8 cellular contexts compared by ENCODE assay signal in genomic region chr2:96022701-96023522, GRCh38. TPM values are rescaled to one million over a fixed set of nuclear protein-coding genes. Genes with fewer than 3 reads are reported as not detected.
DNase-seq lines count a peak whose midpoint lies in the region; ATAC-seq and TF ChIP-seq lines count a peak whose summit lies in the region.
"Not testable (repeated sequence)": the region's sequence is repeated elsewhere in the genome, so short reads cannot be mapped to it uniquely, and the experiment has no call there.

No MANE protein-coding gene starts in this region.

- H3K27me3 Mint-ChIP-seq in immature natural killer cell (ENCODE audit: low read depth in 3 of 3), result not testable (repeated sequence)

- H3K4me3 ChIP-seq in choroid plexus epithelial cell (ENCODE audit: low read depth, low read length); retinal pigment epithelial cell (ENCODE audit: low read length); thoracic aorta: not testable (repeated sequence)

- not testable (repeated sequence) for H3K9me3 Mint-ChIP-seq in immature natural killer cell

- TF ChIP-seq CTCF in choroid plexus epithelial cell (conservative IDR thresholded peaks at IDR 0.05; ENCODE audit: low read depth, low read length), result peak; percentile 80
- peak; percentile 77 for TF ChIP-seq CTCF in retinal pigment epithelial cell (conservative IDR thresholded peaks at IDR 0.05; ENCODE audit: low read depth, low read length)
- peak; percentile 71 for TF ChIP-seq CTCF in thoracic aorta (IDR thresholded peaks at IDR 0.05)

- peak; percentile 70 for ATAC-seq in HG02588 (IDR thresholded peaks at IDR 0.05; ENCODE audit: unreplicated experiment)
- not testable (repeated sequence) for ATAC-seq in thoracic aorta (ENCODE audit: insufficient number of reproducible peaks, low FRiP score, low read depth)

- not testable (repeated sequence) for H3K27me3 ChIP-seq in thoracic aorta (replicated peaks; ENCODE audit: insufficient read depth)

- H3K4me1 ChIP-seq in thoracic aorta (ENCODE audit: control insufficient read depth in 1 of 2, low read depth in 2 of 2), result not testable (repeated sequence)

- DNase-seq in GM04503 (ENCODE audit: low read depth) (peak; percentile 14), NCI-H226 (peak; percentile 43), choroid plexus epithelial cell (ENCODE audit: low read depth) (peak; percentile 88), immature natural killer cell (peak; percentile 66 to 77 (median 69)), retinal pigment epithelial cell (ENCODE audit: low read depth) (peak; percentile 13), thoracic aorta (ENCODE audit: low spot score) (peak; percentile 19)
- peak in 2 of 3 experiments; percentile 22 to 37 for DNase-seq in activated CD8-positive, alpha-beta memory T cell treated with anti-CD3 and anti-CD28 coated beads for 48 hours (ENCODE audit: low read depth in 2 of 3, low spot score in 2 of 3)

- not testable (repeated sequence) for H3K9me3 ChIP-seq in thoracic aorta

- not testable (repeated sequence) for H3K36me3 Mint-ChIP-seq in immature natural killer cell

- not testable (repeated sequence) for H3K27ac ChIP-seq in thoracic aorta

- not testable (repeated sequence) for H3K4me3 Mint-ChIP-seq in immature natural killer cell

- H3K27ac Mint-ChIP-seq in immature natural killer cell, result peak overlapping the region in 1 of 6 donors; percentile 34

- H3K36me3 ChIP-seq in thoracic aorta, result not testable (repeated sequence)

- not testable (repeated sequence) for H3K4me1 Mint-ChIP-seq in immature natural killer cell

RNA-seq across cellular contexts. Expression of gene GPAT2, which starts 11.8 kb away (rescaled TPM):
- polyA plus RNA-seq in immature natural killer cell, result 10 to 100 TPM in 1 of 3 donors, 1 to 10 TPM in 2; 4.2 to 11.3 (median 6.8) TPM
- 1 to 10 TPM; 6.9 TPM for total RNA-seq in thoracic aorta

RNA-seq across cellular contexts. Expression of gene ANKRD36C, which starts 31.3 kb away (rescaled TPM):
- polyA plus RNA-seq in immature natural killer cell, result 10 to 100 TPM in 2 of 3 donors, not detected in 1; 14.2 to 26.0 TPM
- 10 to 100 TPM; 39.8 to 89.4 TPM for total RNA-seq in thoracic aorta

Comparison
In these comparisons a context has a peak if more than half of its experiments do, and no peak if none do; other contexts are left out.
1. DNase-seq: peak in every context shown above with its lines; median percentile 88 in choroid plexus epithelial cell; 69 in immature natural killer cell; 43 in NCI-H226; 30 in activated CD8-positive, alpha-beta memory T cell treated with anti-CD3 and anti-CD28 coated beads for 48 hours; 19 in thoracic aorta; 14 in GM04503; 13 in retinal pigment epithelial cell.